Comparison of ENCODE assay signal across 1 cellular context in genomic region chr1:155285063-155285462, GRCh38.
TF ChIP-seq lines count a peak whose summit lies in the region.

No MANE protein-coding gene starts in this region.

TF ChIP-seq in H1, 55 proteins besides CTCF, POLR2A, EP300 and RAD21:
- TF ChIP-seq SAP30 (IDR thresholded peaks at IDR 0.05; ENCODE audit: insufficient read depth, insufficient replicate concordance, low read length) = no peak
- TF ChIP-seq KDM5A (IDR thresholded peaks at IDR 0.05; ENCODE audit: low read length) = no peak
- no peak for TF ChIP-seq CBX5 (IDR thresholded peaks at IDR 0.05; ENCODE audit: low read depth, low read length)
- no peak for TF ChIP-seq TAF7 (optimal IDR thresholded peaks at IDR 0.05; ENCODE audit: borderline replicate concordance, low read depth, low read length)
- no peak for TF ChIP-seq YY1 (IDR thresholded peaks at IDR 0.05; ENCODE audit: low read depth, low read length)
- TF ChIP-seq ATF3 (IDR thresholded peaks at IDR 0.05; ENCODE audit: insufficient read depth, low read depth, low read length) = no peak
- TF ChIP-seq CTBP2 (IDR thresholded peaks at IDR 0.05; ENCODE audit: borderline replicate concordance, insufficient read depth, insufficient read length, low read length) = no peak
- TF ChIP-seq CEBPB (IDR thresholded peaks at IDR 0.05; ENCODE audit: low read depth, low read length) = no peak
- no peak for TF ChIP-seq SIX5 (IDR thresholded peaks at IDR 0.05; ENCODE audit: low read depth, low read length)
- no peak for TF ChIP-seq TEAD4 (IDR thresholded peaks at IDR 0.05; ENCODE audit: low read depth, low read length)
- TF ChIP-seq SP2 (IDR thresholded peaks at IDR 0.05; ENCODE audit: low read length) = no peak
- no peak for TF ChIP-seq CHD1 (IDR thresholded peaks at IDR 0.05; ENCODE audit: low read depth, low read length)
- TF ChIP-seq SP1 (IDR thresholded peaks at IDR 0.05; ENCODE audit: low read depth, low read length) = no peak
- TF ChIP-seq KDM1A (IDR thresholded peaks at IDR 0.05; ENCODE audit: borderline replicate concordance, low read length) = no peak
- no peak for TF ChIP-seq NRF1 (IDR thresholded peaks at IDR 0.05; ENCODE audit: low read depth, low read length)
- TF ChIP-seq TAF1 (IDR thresholded peaks at IDR 0.05; ENCODE audit: low read depth, low read length) = no peak
